ENCODE assay signal across 10 cellular contexts in genomic region chr6:137933696-137934095, GRCh38.
A peak's percentile ranks its signal among the peaks of the same experiment; 100 is the strongest.
DNase-seq lines count a peak whose midpoint lies in the region; ATAC-seq, FAIRE-seq and TF ChIP-seq lines count a peak whose summit lies in the region.
"Had no signal": no experiment of that assay in that cellular context is flagged by ENCODE, and none has a peak within 500 bp of the region (broad histone marks: within the 10 kb centered on the region; RNA-seq: fewer than 3 reads in every experiment).

No MANE protein-coding gene starts in this region.

- peaks cover 10% of the 10 kb centered on the region for H3K9me3 Mint-ChIP-seq in stimulated activated effector memory CD8-positive, alpha-beta T cell treated with anti-CD3 and anti-CD28 coated beads, Interleukin-12 subunit alpha, Interleukin-12 subunit beta, amount 100 ng/mL, for 72 hours

- no peak overlapping the region for H3K27ac ChIP-seq in SJCRH30
- H3K27ac ChIP-seq: colonic mucosa had no signal

- ATAC-seq in HG02623 (IDR thresholded peaks at IDR 0.05; ENCODE audit: unreplicated experiment): no peak
- no peak for ATAC-seq in stimulated activated effector memory CD8-positive, alpha-beta T cell treated with anti-CD3 and anti-CD28 coated beads, Interleukin-12 subunit alpha, Interleukin-12 subunit beta, amount 100 ng/mL, for 72 hours

- no peak overlapping the region for H3K27ac Mint-ChIP-seq in stimulated activated effector memory CD8-positive, alpha-beta T cell treated with anti-CD3 and anti-CD28 coated beads, Interleukin-12 subunit alpha, Interleukin-12 subunit beta, amount 100 ng/mL, for 72 hours

- peaks cover 27% of the 10 kb centered on the region for H3K4me1 Mint-ChIP-seq in stimulated activated effector memory CD8-positive, alpha-beta T cell treated with anti-CD3 and anti-CD28 coated beads, Interleukin-12 subunit alpha, Interleukin-12 subunit beta, amount 100 ng/mL, for 72 hours

- H3K4me1 ChIP-seq in SJCRH30: peaks cover under 1% of the 10 kb centered on the region
- H3K4me1 ChIP-seq: colonic mucosa had no signal

- no peaks in the 10 kb centered on the region for H3K36me3 Mint-ChIP-seq in stimulated activated effector memory CD8-positive, alpha-beta T cell treated with anti-CD3 and anti-CD28 coated beads, Interleukin-12 subunit alpha, Interleukin-12 subunit beta, amount 100 ng/mL, for 72 hours

- no peak overlapping the region for H3K4me3 ChIP-seq in SJCRH30
- no peak overlapping the region for H3K4me3 ChIP-seq in fibroblast of pulmonary artery (replicated peaks; ENCODE audit: low read depth, low read length)
- H3K4me3 ChIP-seq: colonic mucosa had no signal

- TF ChIP-seq CTCF in fibroblast of pulmonary artery (IDR thresholded peaks at IDR 0.05; ENCODE audit: low read length, missing control alignments) (no peak), GM20000 (IDR thresholded peaks at IDR 0.05; ENCODE audit: extremely low read depth, missing control alignments) (no peak)

- no peak overlapping the region for H3K4me3 Mint-ChIP-seq in stimulated activated effector memory CD8-positive, alpha-beta T cell treated with anti-CD3 and anti-CD28 coated beads, Interleukin-12 subunit alpha, Interleukin-12 subunit beta, amount 100 ng/mL, for 72 hours

- H3K27me3 ChIP-seq in SJCRH30: no peaks in the 10 kb centered on the region
- H3K27me3 ChIP-seq: colonic mucosa had no signal

- FAIRE-seq in GM12891 (lab: Jason Lieb, UNC): peak; percentile 57

- H3K9me3 ChIP-seq in SJCRH30 (replicated peaks): 0 out of 2 replicates have a peak, but pooled peaks cover 4% of the 10 kb centered on the region
- H3K9me3 ChIP-seq: colonic mucosa had no signal

- no peak for TF ChIP-seq POLR2A in GM12891 (IDR thresholded peaks at IDR 0.05; ENCODE audit: low read depth, low read length)

- DNase-seq in GM12891 (ENCODE audit: insufficient read length, low spot score) (no peak), SJCRH30 (peak; percentile 8 to 45), fibroblast of pulmonary artery (ENCODE audit: low read depth) (peak; percentile 82), renal cortical epithelial cell (ENCODE audit: low read depth) (peak; percentile 51), DMS79 treated with DMSO at 0.1 percent for 48 hours (lab: John Stamatoyannopoulos, UW) (no peak), GM20000 (ENCODE audit: low spot score) (no peak)
- DNase-seq in stimulated activated effector memory CD8-positive, alpha-beta T cell treated with anti-CD3 and anti-CD28 coated beads, Interleukin-12 subunit alpha, Interleukin-12 subunit beta, amount 100 ng/mL, for 72 hours (ENCODE audit: low spot score in 2 of 2): no peak
- DNase-seq: colonic mucosa, SK-N-SH had no signal

- H3K36me3 ChIP-seq in SJCRH30: no peaks in the 10 kb centered on the region
- H3K36me3 ChIP-seq: colonic mucosa had no signal

TF ChIP-seq in GM12891, 5 proteins besides CTCF, POLR2A, EP300 and RAD21:
- TF ChIP-seq SPI1 (IDR thresholded peaks at IDR 0.05; ENCODE audit: low read depth, low read length) (no peak), PAX5 (IDR thresholded peaks at IDR 0.05; ENCODE audit: insufficient read depth, low read length, severe bottlenecking) (no peak), POU2F2 (IDR thresholded peaks at IDR 0.05; ENCODE audit: low read depth, low read length) (no peak), TAF1 (IDR thresholded peaks at IDR 0.05; ENCODE audit: low read depth, low read length) (no peak), POLR2AphosphoS5 (IDR thresholded peaks at IDR 0.05; ENCODE audit: low read depth, low read length) (no peak)

Comparison
In these comparisons a context has a peak if more than half of its experiments do, and no peak if none do; other contexts are left out.
1. DNase-seq: peak in SJCRH30 (2 of 2), fibroblast of pulmonary artery (single experiment) and renal cortical epithelial cell (single experiment); none in GM12891 (single experiment), DMS79 treated with DMSO at 0.1 percent for 48 hours (single experiment), GM20000 (single experiment) and stimulated activated effector memory CD8-positive, alpha-beta T cell treated with anti-CD3 and anti-CD28 coated beads, Interleukin-12 subunit alpha, Interleukin-12 subunit beta, amount 100 ng/mL, for 72 hours (0 of 2).